11 cellular contexts compared by ENCODE assay signal in the genomic region with DNA sequence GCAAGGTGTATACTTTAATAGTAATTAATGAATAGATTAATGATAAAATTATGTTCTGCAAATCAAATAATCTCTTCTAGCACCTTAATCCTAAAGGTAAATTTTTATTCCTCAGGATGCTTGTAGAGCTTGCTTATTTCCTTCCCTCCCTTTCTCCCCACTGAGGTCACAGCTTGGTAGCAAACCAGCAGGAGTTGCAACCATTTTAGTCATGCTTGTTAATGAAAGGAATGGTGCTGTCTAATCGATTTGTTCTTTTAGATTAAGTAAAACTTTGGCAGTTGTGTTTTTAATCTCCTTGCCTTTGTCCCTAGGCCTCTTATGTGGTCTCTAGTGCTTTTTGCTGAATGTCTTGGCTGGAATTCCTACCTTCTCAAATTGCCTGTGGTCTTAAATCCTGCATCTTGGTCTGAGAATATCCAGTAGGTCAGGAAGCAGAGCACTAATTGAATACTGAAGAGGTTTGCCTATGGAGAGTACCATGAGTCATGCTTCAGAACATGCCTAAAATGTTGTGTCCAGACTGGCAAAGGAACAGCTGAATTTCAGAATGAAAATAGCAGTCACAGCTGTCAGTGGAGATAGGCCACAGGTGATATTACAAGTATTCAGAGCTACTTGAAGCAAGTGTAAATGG. TPM values are rescaled to one million over a fixed set of nuclear protein-coding genes. Genes with fewer than 3 reads are reported as not detected.
DNase-seq lines count a peak whose midpoint lies in the region; ATAC-seq and TF ChIP-seq lines count a peak whose summit lies in the region.
"Had no signal": no experiment of that assay in that cellular context is flagged by ENCODE, and none has a peak within 500 bp of the region (broad histone marks: within the 10 kb centered on the region; RNA-seq: fewer than 3 reads in every experiment).

No MANE protein-coding gene starts in this region.

- no peak for ATAC-seq in HG03571 (IDR thresholded peaks at IDR 0.05; ENCODE audit: unreplicated experiment)

- H3K27me3 ChIP-seq in mesenchymal stem cell (ENCODE audit: control insufficient read depth in 1 of 2, insufficient read depth in 1 of 2, low read length in 2 of 2) (no peaks in the 10 kb centered on the region), ascending aorta (no peaks in the 10 kb centered on the region)

- DNase-seq in DMS79 (lab: John Stamatoyannopoulos, UW) (peak; percentile 98), NCI-H2107 (lab: John Stamatoyannopoulos, UW) (peak; percentile 11), cerebellum (ENCODE audit: low spot score) (peak; percentile 32), mesenchymal stem cell (peak; percentile 54), NCI-H2081 treated with DMSO at 0.1 percent for 48 hours (lab: John Stamatoyannopoulos, UW) (no peak), cortex of kidney (lab: John Stamatoyannopoulos, UW) (no peak), ascending aorta (ENCODE audit: low spot score in 2 of 2) (no peak)
- DNase-seq: activated T-cell treated with anti-CD3 and anti-CD28 coated beads, Interleukin-2, amount 50 U/mL, for 1 hour; immature natural killer cell; NCI-H2081 had no signal

- 100% methylated on average over 1 of the region's 1 CpG for WGBS in mesenchymal stem cell

- H3K4me2 ChIP-seq in mesenchymal stem cell (ENCODE audit: low read length, poor library complexity, severe bottlenecking), result no peak overlapping the region

- no peak overlapping the region for H2BK120ac ChIP-seq in mesenchymal stem cell (ENCODE audit: low read depth, low read length)

- no peak overlapping the region for H2BK5ac ChIP-seq in mesenchymal stem cell (ENCODE audit: low read depth, low read length, poor library complexity, severe bottlenecking)

- no peak for TF ChIP-seq CTCF in ascending aorta (IDR thresholded peaks at IDR 0.05)

- no peak overlapping the region for H3K4ac ChIP-seq in mesenchymal stem cell (ENCODE audit: low read depth in 1 of 2, low read length in 2 of 2)

- H3K36me3 ChIP-seq in mesenchymal stem cell (ENCODE audit: control insufficient read depth in 1 of 2, insufficient read depth in 2 of 2, low read depth in 1 of 2, low read length in 2 of 2) (no peaks in the 10 kb centered on the region), ascending aorta (no peaks in the 10 kb centered on the region)

- no peak overlapping the region for H2AFZ ChIP-seq in mesenchymal stem cell (ENCODE audit: low read depth, low read length)

- H3K9me3 ChIP-seq in mesenchymal stem cell (ENCODE audit: control insufficient read depth, low read length) (no peaks in the 10 kb centered on the region), ascending aorta (no peaks in the 10 kb centered on the region)

- H3K4me3 ChIP-seq in mesenchymal stem cell (ENCODE audit: insufficient read depth in 1 of 2, low read depth in 1 of 2, low read length in 2 of 2), result no peak overlapping the region
- no peak overlapping the region for H3K4me3 ChIP-seq in ascending aorta

- no peak overlapping the region for H4K91ac ChIP-seq in mesenchymal stem cell (ENCODE audit: low read length)

- H3K9ac ChIP-seq in mesenchymal stem cell (ENCODE audit: low read length), result no peak overlapping the region

- peak overlapping the region; percentile 62 for H3K27ac ChIP-seq in mesenchymal stem cell (ENCODE audit: low read length, poor library complexity, severe bottlenecking)
- no peak overlapping the region for H3K27ac ChIP-seq in ascending aorta

- H2AK5ac ChIP-seq in mesenchymal stem cell (ENCODE audit: low read length, severe bottlenecking), result no peak overlapping the region

- no peak overlapping the region for H2BK12ac ChIP-seq in mesenchymal stem cell (ENCODE audit: low read length in 2 of 2)

- no peak overlapping the region for H3K14ac ChIP-seq in mesenchymal stem cell (ENCODE audit: low read length in 2 of 2)

- H4K8ac ChIP-seq in mesenchymal stem cell (ENCODE audit: low read length), result no peak overlapping the region

- peak overlapping the region in 1 of 2 experiments; percentile 29 for H3K18ac ChIP-seq in mesenchymal stem cell (ENCODE audit: low read depth in 1 of 2, low read length in 2 of 2)

- no peak overlapping the region for H2BK15ac ChIP-seq in mesenchymal stem cell (ENCODE audit: low read depth, poor library complexity, severe bottlenecking)

- no peaks in the 10 kb centered on the region for H3K4me1 ChIP-seq in mesenchymal stem cell (ENCODE audit: control insufficient read depth, insufficient read depth, low read depth, low read length)
- H3K4me1 ChIP-seq in ascending aorta, result peaks cover 0 to 6% of the 10 kb centered on the region in 2 donors

- intact Hi-C loops in ascending aorta (cut with DNase I), result no loop called here

- no peak overlapping the region for H3K23ac ChIP-seq in mesenchymal stem cell (ENCODE audit: low read length in 2 of 2)

- H3K79me1 ChIP-seq in mesenchymal stem cell (replicated peaks; ENCODE audit: low read length, poor library complexity, severe bottlenecking), result no peaks in the 10 kb centered on the region

RNA-seq across cellular contexts. Expression of a gene that starts 36.3 kb away (rescaled TPM):
- total RNA-seq in cerebellum, result 20.1 TPM
- polyA plus RNA-seq in mesenchymal stem cell (2013, experiment 1 of 2), result 24.2 TPM
- polyA plus RNA-seq in mesenchymal stem cell (2013, experiment 2 of 2), result 25.0 TPM
- not detected for total RNA-seq in ascending aorta

Comparison
In these comparisons a context has a peak if more than half of its experiments do, and no peak if none do; other contexts are left out.
1. DNase-seq: peak in DMS79 (single experiment), NCI-H2107 (single experiment), cerebellum (single experiment) and mesenchymal stem cell (single experiment); none in NCI-H2081 treated with DMSO at 0.1 percent for 48 hours (single experiment), cortex of kidney (single experiment) and ascending aorta (0 of 2).
2. RNA of a gene that starts 36.3 kb away (total RNA-seq): 20.1 TPM in cerebellum (single experiment); not detected in ascending aorta (single experiment); every median in the first group is over 10 times any median in the second.